18 cellular contexts compared by ENCODE assay signal in the genomic region with DNA sequence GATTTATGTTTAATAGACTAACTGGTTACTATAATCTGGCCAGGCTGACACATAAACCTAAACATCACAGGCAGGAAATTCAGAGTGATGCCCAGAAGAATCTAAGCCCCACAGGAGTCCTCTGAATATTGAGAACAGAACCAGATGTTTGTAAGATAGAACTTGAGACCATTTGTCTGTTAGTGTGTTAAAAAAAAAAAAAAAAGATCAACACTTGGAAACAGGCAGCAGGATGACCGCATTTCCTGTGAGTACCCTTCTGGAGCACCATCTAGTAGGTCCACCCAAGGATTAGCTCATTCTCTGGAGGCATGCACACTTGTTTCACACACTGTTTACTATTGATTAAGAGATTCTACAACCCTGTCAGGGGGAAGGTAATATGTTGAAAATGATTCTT.
DNase-seq lines count a peak whose midpoint lies in the region; ATAC-seq, FAIRE-seq and TF ChIP-seq lines count a peak whose summit lies in the region.
"Had no signal": no experiment of that assay in that cellular context is flagged by ENCODE, and none has a peak within 500 bp of the region (broad histone marks: within the 10 kb centered on the region; RNA-seq: fewer than 3 reads in every experiment).

No MANE protein-coding gene starts in this region.

- no peaks in the 10 kb centered on the region for H3K36me3 ChIP-seq in RWPE2 (ENCODE audit: low read depth)
- H3K36me3 ChIP-seq: spleen had no signal

- no peak for TF ChIP-seq CTCF in RWPE2 (IDR thresholded peaks at IDR 0.05; ENCODE audit: poor library complexity, severe bottlenecking)
- no peak for TF ChIP-seq CTCF in fibroblast of pulmonary artery (IDR thresholded peaks at IDR 0.05; ENCODE audit: low read length, missing control alignments)

- H3K4me3 ChIP-seq in RWPE2 (ENCODE audit: severe bottlenecking) (no peak overlapping the region), fibroblast of pulmonary artery (replicated peaks; ENCODE audit: low read depth, low read length) (no peak overlapping the region)
- H3K4me3 ChIP-seq: A549, spleen had no signal

- ATAC-seq in Right ventricle myocardium inferior (peak; percentile 82), RWPE2 (ENCODE audit: low read depth) (no peak)
- ATAC-seq: A549; activated CD8-positive, alpha-beta T cell treated with anti-CD3 and anti-CD28 coated beads, Interleukin-2, amount 10 ng/mL, durations not matched to agents 7 days and 5 days; effector memory CD8-positive, alpha-beta T cell had no signal

- intact Hi-C loops in Right ventricle myocardium inferior (cut with DNase I) (no loop called here), cardiac septum (cut with DNase I) (no loop called here)

- FAIRE-seq in HTR-8/SVneo (lab: Jason Lieb, UNC) = no peak
- FAIRE-seq: A549, TTC549 had no signal

- H3K4me1 ChIP-seq in RWPE2 (ENCODE audit: insufficient read depth, poor library complexity, severe bottlenecking) = peaks cover 16% of the 10 kb centered on the region
- H3K4me1 ChIP-seq: spleen had no signal

- H3K27ac ChIP-seq in RWPE2 (ENCODE audit: poor library complexity, severe bottlenecking) = peak overlapping the region; percentile 13
- H3K27ac ChIP-seq: A549, spleen had no signal

- no peaks in the 10 kb centered on the region for H3K27me3 ChIP-seq in RWPE2 (ENCODE audit: insufficient read depth, poor library complexity, severe bottlenecking)

- H3K9me3 ChIP-seq in RWPE2 (ENCODE audit: severe bottlenecking) = no peaks in the 10 kb centered on the region
- H3K9me3 ChIP-seq: A549 had no signal

- DNase-seq in Right ventricle myocardium inferior (ENCODE audit: missing footprints) (no peak), cardiac septum (ENCODE audit: low spot score) (no peak), RWPE2 (ENCODE audit: low spot score) (no peak), fibroblast of pulmonary artery (ENCODE audit: low read depth) (peak; percentile 35), stromal cell of bone marrow (ENCODE audit: low read depth) (peak; percentile 41), cerebellum (ENCODE audit: low spot score) (no peak), Ammon's horn (ENCODE audit: low spot score) (no peak), HTR-8/SVneo (ENCODE audit: insufficient read length, low spot score) (no peak)
- DNase-seq: activated CD8-positive, alpha-beta T cell treated with anti-CD3 and anti-CD28 coated beads, Interleukin-2, amount 10 ng/mL, durations not matched to agents 7 days and 5 days; activated effector memory CD4-positive, alpha-beta T cell treated with Interleukin-2 at 50 U/mL for 16 hours; effector memory CD8-positive, alpha-beta T cell; islet precursor cell; KG1; midbrain; NCI-H1436 treated with DMSO at 0.1 percent for 48 hours; spleen had no signal

Comparison
In these comparisons a context has a peak if more than half of its experiments do, and no peak if none do; other contexts are left out.
1. DNase-seq: peak in fibroblast of pulmonary artery (single experiment) and stromal cell of bone marrow (single experiment); none in Right ventricle myocardium inferior (single experiment), cardiac septum (single experiment), RWPE2 (single experiment), cerebellum (single experiment), Ammon's horn (single experiment) and HTR-8/SVneo (single experiment).